In genomic region chr2:218569661-218570500, GRCh38 we compare ENCODE assay signal across 8 cellular contexts. TPM values are rescaled to one million over a fixed set of nuclear protein-coding genes. Genes with fewer than 3 reads are reported as not detected.
A peak's percentile ranks its signal among the peaks of the same experiment; 100 is the strongest.
DNase-seq lines count a peak whose midpoint lies in the region; ATAC-seq and TF ChIP-seq lines count a peak whose summit lies in the region.

No MANE protein-coding gene starts in this region.

- H3K4me1 ChIP-seq in Panc1 (ENCODE audit: control insufficient read depth, insufficient read depth, low read length) (peaks cover 18% of the 10 kb centered on the region), mucosa of descending colon (ENCODE audit: low read depth) (peaks cover 17% of the 10 kb centered on the region)

- POLR2A ChIA-PET in Panc1 (lab: Charles Lee): no interaction called here

- H3K36me3 ChIP-seq in Panc1 (ENCODE audit: control insufficient read depth, insufficient read depth, low read length): peaks cover 11% of the 10 kb centered on the region
- no peaks in the 10 kb centered on the region for H3K36me3 ChIP-seq in mucosa of descending colon (ENCODE audit: low read depth)

- in situ Hi-C loops in Panc1 (cut with HindIII; ENCODE audit: low pct_unique_long_range_greater_than_20kb, low sequenced_read_pairs): no loop called here

- peaks cover 53% of the 10 kb centered on the region for H3K4me1 Mint-ChIP-seq in activated T-cell treated with anti-CD3 and anti-CD28 coated beads, Interleukin-2, amount 50 U/mL, for 24 hours (ENCODE audit: low read depth)

- intact Hi-C loops in Panc1 (cut with micrococcal nuclease; ENCODE audit: unreplicated experiment): no loop called here
- intact Hi-C loops in mucosa of descending colon (cut with DNase I, micrococcal nuclease): no loop called here
- intact Hi-C loops in sciatic nerve (cut with DNase I): no loop called here

- CTCF ChIA-PET in Panc1 (lab: Charles Lee): interaction anchor here (0.6 kb wide), 1 partner anchor 213 kb away, joined by 3 read pairs; no protein-coding TSS in a partner anchor

- no peak for DNase-seq in activated T-cell treated with anti-CD3 and anti-CD28 coated beads, Interleukin-2, amount 50 U/mL, for 24 hours
- DNase-seq in activated T-cell treated with anti-CD3 and anti-CD28 coated beads, Interleukin-2, amount 50 U/mL, for 1 hour: no peak
- no peak for DNase-seq in Panc1 (ENCODE audit: low read depth, low spot score)
- peak; percentile 79 for DNase-seq in dermis blood vessel endothelial cell
- peak in 1 of 3 donors; percentile 27 for DNase-seq in mucosa of descending colon
- no peak for DNase-seq in sciatic nerve (ENCODE audit: low spot score)
- no peak for DNase-seq in NCI-H2196 (lab: John Stamatoyannopoulos, UW; ENCODE audit: unreplicated experiment)

- H3K9me3 Mint-ChIP-seq in activated T-cell treated with anti-CD3 and anti-CD28 coated beads, Interleukin-2, amount 50 U/mL, for 24 hours: no peaks in the 10 kb centered on the region

- peaks cover 92% of the 10 kb centered on the region for H3K36me3 Mint-ChIP-seq in activated T-cell treated with anti-CD3 and anti-CD28 coated beads, Interleukin-2, amount 50 U/mL, for 24 hours (ENCODE audit: low read depth)

- H3K27me3 Mint-ChIP-seq in activated T-cell treated with anti-CD3 and anti-CD28 coated beads, Interleukin-2, amount 50 U/mL, for 24 hours: no peaks in the 10 kb centered on the region

- BruUV-seq in Panc1 (replicated peaks; lab: Mats Ljungman, UMichigan): TSS peak; percentile 80

- H3K27me3 ChIP-seq in Panc1 (ENCODE audit: control insufficient read depth, insufficient read depth, low read length): no peaks in the 10 kb centered on the region

- no peaks in the 10 kb centered on the region for H3K9me3 ChIP-seq in Panc1 (ENCODE audit: control insufficient read depth, insufficient read depth, low read depth, low read length)
- no peaks in the 10 kb centered on the region for H3K9me3 ChIP-seq in mucosa of descending colon

- peak overlapping the region; percentile 100 for H3K27ac Mint-ChIP-seq in activated T-cell treated with anti-CD3 and anti-CD28 coated beads, Interleukin-2, amount 50 U/mL, for 24 hours

- peak overlapping the region; percentile 97 for H3K27ac ChIP-seq in Panc1 (ENCODE audit: low read length)

- no peak for TF ChIP-seq CTCF in Panc1 (IDR thresholded peaks at IDR 0.05)
- TF ChIP-seq CTCF in mucosa of descending colon (IDR thresholded peaks at IDR 0.05): no peak

- peak overlapping the region; percentile 95 for H3K4me3 ChIP-seq in Panc1 (ENCODE audit: low read depth in 2 of 2, low read length in 2 of 2)
- H3K4me3 ChIP-seq in mucosa of descending colon: peak overlapping the region; percentile 78

- ATAC-seq in Panc1: no peak
- ATAC-seq in mucosa of descending colon: no peak
- no peak for ATAC-seq in GM21423 (IDR thresholded peaks at IDR 0.05; ENCODE audit: unreplicated experiment)
- ATAC-seq in sciatic nerve: no peak

- H3K4me3 Mint-ChIP-seq in activated T-cell treated with anti-CD3 and anti-CD28 coated beads, Interleukin-2, amount 50 U/mL, for 24 hours: peak overlapping the region; percentile 94

RNA-seq across cellular contexts. Expression of gene CNOT9, which starts 1.2 kb away (rescaled TPM):
- total RNA-seq in Panc1 (2021; ENCODE audit: unreplicated experiment): 73.0 TPM
- 46.5 TPM for polyA plus RNA-seq in Panc1 (2012; ENCODE audit: insufficient read length)
- total RNA-seq in dermis blood vessel endothelial cell: 56.4 and 57.3 TPM in 2 replicates
- total RNA-seq in mucosa of descending colon: 10 to 100 TPM; 31.0 to 41.8 (median 37.8) TPM
- 30.4 TPM for total RNA-seq in sciatic nerve

RNA-seq across cellular contexts. Expression of gene USP37, which starts 1.7 kb away (rescaled TPM):
- total RNA-seq in Panc1 (2021; ENCODE audit: unreplicated experiment) (19.2 TPM), dermis blood vessel endothelial cell (15.0 and 19.4 TPM in 2 replicates), mucosa of descending colon (10 to 100 TPM; 11.5 to 14.3 (median 11.6) TPM), sciatic nerve (27.3 TPM)
- polyA plus RNA-seq in Panc1 (2012; ENCODE audit: insufficient read length): 3.2 TPM

RNA-seq across cellular contexts. Expression of gene PLCD4, which starts 37.8 kb away (rescaled TPM):
- total RNA-seq in Panc1 (2021; ENCODE audit: unreplicated experiment): 12.9 TPM
- 11.8 TPM for polyA plus RNA-seq in Panc1 (2012; ENCODE audit: insufficient read length)
- 1.7 and 4.7 TPM in 2 replicates for total RNA-seq in dermis blood vessel endothelial cell
- 10 to 100 TPM in 1 of 3 donors, 1 to 10 TPM in 2; 1.2 to 41.2 (median 2.2) TPM for total RNA-seq in mucosa of descending colon
- total RNA-seq in sciatic nerve: 9.1 TPM
